Comparison of ENCODE assay signal across 8 cellular contexts in genomic region chr2:48420512-48421197, GRCh38. TPM values are rescaled to one million over a fixed set of nuclear protein-coding genes. Genes with fewer than 3 reads are reported as not detected.
DNase-seq lines count a peak whose midpoint lies in the region; ATAC-seq and TF ChIP-seq lines count a peak whose summit lies in the region.

No MANE protein-coding gene starts in this region.

- peak; percentile 91 for DNase-seq in AG20443 (ENCODE audit: low spot score)
- DNase-seq in GM19238 (ENCODE audit: insufficient read length, low spot score): peak; percentile 62
- peak; percentile 70 for DNase-seq in NCI-H446 treated with DMSO at 0.1 percent for 48 hours (lab: John Stamatoyannopoulos, UW)
- peak; percentile 85 to 95 for DNase-seq in central memory CD8-positive, alpha-beta T cell (ENCODE audit: low spot score in 2 of 2)
- peak; percentile 63 for DNase-seq in kidney epithelial cell (ENCODE audit: low read depth)
- DNase-seq in stimulated activated CD4-positive, alpha-beta T cell treated with anti-CD3 and anti-CD28 coated beads, Interleukin-1b, Interleukin-23, amount 100 ng/mL, for 24 hours (ENCODE audit: low read depth in 4 of 4, low spot score in 1 of 4): peak; percentile 87 to 95 (median 90)

- no peak overlapping the region for H3K4me3 ChIP-seq in kidney epithelial cell (ENCODE audit: low read depth, low read length)

- no peaks in the 10 kb centered on the region for H3K36me3 ChIP-seq in kidney epithelial cell (ENCODE audit: control insufficient read depth, insufficient read depth, low read length)

- peak overlapping the region; percentile 47 for H3K27ac Mint-ChIP-seq in central memory CD8-positive, alpha-beta T cell (ENCODE audit: low read depth)

- no peaks in the 10 kb centered on the region for H3K27me3 Mint-ChIP-seq in central memory CD8-positive, alpha-beta T cell

- H3K36me3 Mint-ChIP-seq in central memory CD8-positive, alpha-beta T cell (ENCODE audit: insufficient read depth): peaks cover 7% of the 10 kb centered on the region

- no peaks in the 10 kb centered on the region for H3K9me3 Mint-ChIP-seq in central memory CD8-positive, alpha-beta T cell

- peak overlapping the region; percentile 21 for H3K4me3 Mint-ChIP-seq in central memory CD8-positive, alpha-beta T cell

- peak; percentile 82 for ATAC-seq in HG03378 (IDR thresholded peaks at IDR 0.05; ENCODE audit: unreplicated experiment)
- ATAC-seq in activated CD4-positive, CD25-positive, alpha-beta regulatory T cell treated with anti-CD3 and anti-CD28 coated beads, Interleukin-2, amount 50 U/mL, for 24 hours: peak; percentile 96
- peak; percentile 81 for ATAC-seq in central memory CD8-positive, alpha-beta T cell (replicated peaks; ENCODE audit: extremely low read depth, poor library complexity, severe bottlenecking)

- TF ChIP-seq CTCF in kidney epithelial cell (IDR thresholded peaks at IDR 0.05; ENCODE audit: insufficient read depth, low read length, poor library complexity, severe bottlenecking): peak; percentile 99

- peaks cover 19% of the 10 kb centered on the region for H3K4me1 Mint-ChIP-seq in central memory CD8-positive, alpha-beta T cell

- no peaks in the 10 kb centered on the region for H3K27me3 ChIP-seq in kidney epithelial cell (ENCODE audit: control insufficient read depth, insufficient read depth, low read length)

RNA-seq across cellular contexts. Expression of gene PPP1R21, which starts 19.9 kb away (rescaled TPM):
- 23.6 and 37.4 TPM in 2 replicates for total RNA-seq in kidney epithelial cell
